1 cellular context compared by ENCODE assay signal in genomic region chr20:50957798-50958732, GRCh38.
A peak's percentile ranks its signal among the peaks of the same experiment; 100 is the strongest.
TF ChIP-seq lines count a peak whose summit lies in the region.

TSS of gene DPM1 (minus strand) at chr20:50958532. CDS start at chr20:50958523, 9 bp downstream.

TF ChIP-seq in HepG2, 621 proteins besides CTCF, POLR2A, EP300 and RAD21 (continued from another document and continues in another):
- TF ChIP-seq, protein P1, sequence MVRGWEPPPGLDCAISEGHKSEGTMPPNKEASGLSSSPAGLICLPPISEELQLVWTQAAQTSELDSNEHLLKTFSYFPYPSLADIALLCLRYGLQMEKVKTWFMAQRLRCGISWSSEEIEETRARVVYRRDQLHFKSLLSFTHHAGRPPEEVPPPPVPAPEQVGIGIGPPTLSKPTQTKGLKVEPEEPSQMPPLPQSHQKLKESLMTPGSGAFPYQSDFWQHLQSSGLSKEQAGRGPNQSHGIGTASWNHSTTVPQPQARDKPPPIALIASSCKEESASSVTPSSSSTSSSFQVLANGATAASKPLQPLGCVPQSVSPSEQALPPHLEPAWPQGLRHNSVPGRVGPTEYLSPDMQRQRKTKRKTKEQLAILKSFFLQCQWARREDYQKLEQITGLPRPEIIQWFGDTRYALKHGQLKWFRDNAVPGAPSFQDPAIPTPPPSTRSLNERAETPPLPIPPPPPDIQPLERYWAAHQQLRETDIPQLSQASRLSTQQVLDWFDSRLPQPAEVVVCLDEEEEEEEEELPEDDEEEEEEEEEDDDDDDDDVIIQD (CRISPR knock-in tag; IDR thresholded peaks at IDR 0.05; ENCODE audit: low read depth), result 0 out of 2 replicates have a peak, but pooled peaks have one; percentile 5
- TF ChIP-seq SAFB2 (CRISPR knock-in tag; IDR thresholded peaks at IDR 0.05; ENCODE audit: borderline replicate concordance, low read depth) (no peak), CBFB (CRISPR knock-in tag; IDR thresholded peaks at IDR 0.05) (no peak; the same call in 1 of the 2 replicates), ZNF572 (CRISPR knock-in tag; IDR thresholded peaks at IDR 0.05) (peak; percentile 81; the same call in 1 of the 2 replicates), MTERF4 (CRISPR knock-in tag; IDR thresholded peaks at IDR 0.05) (0 out of 2 replicates have a peak, but pooled peaks have one; percentile 60), HDAC1 (CRISPR knock-in tag; IDR thresholded peaks at IDR 0.05) (peak; percentile 64; the same call in 1 of the 2 replicates), ZKSCAN1 (IDR thresholded peaks at IDR 0.05; ENCODE audit: low read length) (0 out of 2 replicates have a peak, but pooled peaks have one; percentile 11), PITX1 (CRISPR knock-in tag; IDR thresholded peaks at IDR 0.05) (peak; percentile 80), ZNF451 (CRISPR knock-in tag; IDR thresholded peaks at IDR 0.05) (no peak), ZBTB1 (CRISPR knock-in tag; IDR thresholded peaks at IDR 0.05; ENCODE audit: borderline replicate concordance) (peak; percentile 48; the same call in 1 of the 2 replicates), ELF3 (CRISPR knock-in tag; IDR thresholded peaks at IDR 0.05) (peak; percentile 76; the same call in 1 of the 2 replicates), ZNF142 (CRISPR knock-in tag; IDR thresholded peaks at IDR 0.05) (peak; percentile 75), HNF4G (IDR thresholded peaks at IDR 0.05; ENCODE audit: borderline replicate concordance, low read depth, low read length) (no peak), HNF4G (CRISPR knock-in tag; IDR thresholded peaks at IDR 0.05; ENCODE audit: borderline replicate concordance, low read depth) (no peak), GPN1 (CRISPR knock-in tag; IDR thresholded peaks at IDR 0.05; ENCODE audit: borderline replicate concordance) (peak; percentile 62; the same call in 1 of the 2 replicates), RBFOX2 (IDR thresholded peaks at IDR 0.05; ENCODE audit: low read depth, low read length) (no peak; the same call in 1 of the 2 replicates), ZNF567 (CRISPR knock-in tag; IDR thresholded peaks at IDR 0.05; ENCODE audit: borderline replicate concordance) (peak; percentile 38; the same call in 1 of the 2 replicates), ZNF629 (CRISPR knock-in tag; conservative IDR thresholded peaks at IDR 0.05) (no peak), CC2D1A (CRISPR knock-in tag; IDR thresholded peaks at IDR 0.05) (no peak), CAMTA2 (CRISPR knock-in tag; IDR thresholded peaks at IDR 0.05; ENCODE audit: borderline replicate concordance) (no peak; the same call in 1 of the 2 replicates), PLRG1 (conservative IDR thresholded peaks at IDR 0.05) (no peak), CREM (IDR thresholded peaks at IDR 0.05) (peak; percentile 98), CREM (CRISPR knock-in tag; IDR thresholded peaks at IDR 0.05) (peak; percentile 35; the same call in 1 of the 2 replicates), MATR3 (CRISPR knock-in tag; IDR thresholded peaks at IDR 0.05) (no peak), FOXA1 (IDR thresholded peaks at IDR 0.05) (no peak), FOXA1 (CRISPR knock-in tag; IDR thresholded peaks at IDR 0.05) (0 out of 2 replicates have a peak, but pooled peaks have one; percentile 14), ZNF441 (CRISPR knock-in tag; IDR thresholded peaks at IDR 0.05; ENCODE audit: borderline replicate concordance) (peak; percentile 96), HMGXB3 (CRISPR knock-in tag; IDR thresholded peaks at IDR 0.05; ENCODE audit: borderline replicate concordance) (peak; percentile 74), RBM22 (optimal IDR thresholded peaks at IDR 0.05; ENCODE audit: low read length) (no peak), RXRA (CRISPR knock-in tag; IDR thresholded peaks at IDR 0.05) (peak; percentile 80), KLF11 (CRISPR knock-in tag; IDR thresholded peaks at IDR 0.05) (no peak; the same call in 1 of the 2 replicates), ZNF766 (CRISPR knock-in tag; IDR thresholded peaks at IDR 0.05; ENCODE audit: borderline replicate concordance) (peak; percentile 83; the same call in 1 of the 2 replicates), SP140L (CRISPR knock-in tag; IDR thresholded peaks at IDR 0.05; ENCODE audit: borderline replicate concordance) (peak; percentile 60; the same call in 1 of the 2 replicates), ZKSCAN8 (CRISPR knock-in tag; IDR thresholded peaks at IDR 0.05; ENCODE audit: borderline replicate concordance) (no peak), ZNF883 (CRISPR knock-in tag; IDR thresholded peaks at IDR 0.05; ENCODE audit: not compliant biosample characterization) (peak; percentile 18), REL (CRISPR knock-in tag; conservative IDR thresholded peaks at IDR 0.05) (0 out of 2 replicates have a peak, but pooled peaks have one; percentile 40), KDM4B (CRISPR knock-in tag; IDR thresholded peaks at IDR 0.05) (peak; percentile 87; the same call in 1 of the 2 replicates), SRY (CRISPR knock-in tag; IDR thresholded peaks at IDR 0.05) (peak; percentile 72), NFRKB (IDR thresholded peaks at IDR 0.05) (no peak), ZNF160 (CRISPR knock-in tag; IDR thresholded peaks at IDR 0.05) (peak; percentile 79; the same call in 1 of the 2 replicates), ATF1 (CRISPR knock-in tag; IDR thresholded peaks at IDR 0.05) (peak; percentile 97), GLMP (CRISPR knock-in tag; IDR thresholded peaks at IDR 0.05; ENCODE audit: borderline replicate concordance) (no peak), TERF1 (CRISPR knock-in tag; IDR thresholded peaks at IDR 0.05) (no peak), NR0B2 (CRISPR knock-in tag; IDR thresholded peaks at IDR 0.05) (no peak; the same call in none of the 2 replicates)
- TF ChIP-seq, protein P2, sequence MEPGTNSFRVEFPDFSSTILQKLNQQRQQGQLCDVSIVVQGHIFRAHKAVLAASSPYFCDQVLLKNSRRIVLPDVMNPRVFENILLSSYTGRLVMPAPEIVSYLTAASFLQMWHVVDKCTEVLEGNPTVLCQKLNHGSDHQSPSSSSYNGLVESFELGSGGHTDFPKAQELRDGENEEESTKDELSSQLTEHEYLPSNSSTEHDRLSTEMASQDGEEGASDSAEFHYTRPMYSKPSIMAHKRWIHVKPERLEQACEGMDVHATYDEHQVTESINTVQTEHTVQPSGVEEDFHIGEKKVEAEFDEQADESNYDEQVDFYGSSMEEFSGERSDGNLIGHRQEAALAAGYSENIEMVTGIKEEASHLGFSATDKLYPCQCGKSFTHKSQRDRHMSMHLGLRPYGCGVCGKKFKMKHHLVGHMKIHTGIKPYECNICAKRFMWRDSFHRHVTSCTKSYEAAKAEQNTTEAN (CRISPR knock-in tag; conservative IDR thresholded peaks at IDR 0.05), result no peak
- TF ChIP-seq, protein P3, sequence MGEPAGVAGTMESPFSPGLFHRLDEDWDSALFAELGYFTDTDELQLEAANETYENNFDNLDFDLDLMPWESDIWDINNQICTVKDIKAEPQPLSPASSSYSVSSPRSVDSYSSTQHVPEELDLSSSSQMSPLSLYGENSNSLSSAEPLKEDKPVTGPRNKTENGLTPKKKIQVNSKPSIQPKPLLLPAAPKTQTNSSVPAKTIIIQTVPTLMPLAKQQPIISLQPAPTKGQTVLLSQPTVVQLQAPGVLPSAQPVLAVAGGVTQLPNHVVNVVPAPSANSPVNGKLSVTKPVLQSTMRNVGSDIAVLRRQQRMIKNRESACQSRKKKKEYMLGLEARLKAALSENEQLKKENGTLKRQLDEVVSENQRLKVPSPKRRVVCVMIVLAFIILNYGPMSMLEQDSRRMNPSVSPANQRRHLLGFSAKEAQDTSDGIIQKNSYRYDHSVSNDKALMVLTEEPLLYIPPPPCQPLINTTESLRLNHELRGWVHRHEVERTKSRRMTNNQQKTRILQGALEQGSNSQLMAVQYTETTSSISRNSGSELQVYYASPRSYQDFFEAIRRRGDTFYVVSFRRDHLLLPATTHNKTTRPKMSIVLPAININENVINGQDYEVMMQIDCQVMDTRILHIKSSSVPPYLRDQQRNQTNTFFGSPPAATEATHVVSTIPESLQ (CRISPR knock-in tag; conservative IDR thresholded peaks at IDR 0.05), result no peak
